6 cellular contexts compared by ENCODE assay signal in the genomic region with DNA sequence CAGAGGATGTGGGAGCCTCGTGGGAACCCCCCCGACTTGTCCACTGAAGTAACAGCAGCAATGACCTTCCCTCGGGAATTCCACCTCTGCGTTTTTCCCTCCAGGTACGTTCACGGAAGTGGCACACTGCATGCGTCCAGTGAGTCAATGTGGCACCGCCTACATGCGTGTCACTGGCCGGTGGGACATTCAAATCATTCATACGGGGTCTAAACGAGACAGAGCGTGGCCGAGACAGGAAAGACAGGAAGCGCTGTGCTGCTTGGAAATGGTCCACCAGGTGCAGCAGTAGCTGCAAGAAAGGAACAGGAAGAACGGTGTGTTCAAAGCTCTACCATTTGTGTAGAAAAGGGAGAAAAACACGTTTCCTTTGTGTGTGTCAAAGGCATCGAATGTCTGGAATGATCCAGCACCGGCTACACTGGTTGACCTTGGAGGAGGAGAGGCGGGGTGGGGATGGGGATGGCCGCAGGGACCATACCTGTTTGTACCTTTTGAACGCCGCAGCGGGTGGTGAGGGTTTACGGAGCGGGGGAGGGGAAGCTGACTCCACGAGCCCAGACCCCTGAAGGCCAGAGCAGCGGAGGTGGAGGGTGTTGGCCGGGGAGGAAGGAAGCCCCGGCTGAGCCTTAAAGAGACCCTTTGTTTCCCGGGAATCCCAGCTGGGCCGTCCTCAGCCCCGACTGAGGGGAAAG. TPM values are rescaled to one million over a fixed set of nuclear protein-coding genes. Genes with fewer than 3 reads are reported as not detected.
DNase-seq lines count a peak whose midpoint lies in the region; ATAC-seq and TF ChIP-seq lines count a peak whose summit lies in the region.

No MANE protein-coding gene starts in this region.

- DNase-seq in NAMALWA (ENCODE audit: low spot score) = peak; percentile 85
- DNase-seq in body of pancreas = peak; percentile 76 to 90 (median 84)
- DNase-seq in NCI-H524 treated with DMSO at 0.1 percent for 48 hours (lab: John Stamatoyannopoulos, UW) = no peak
- DNase-seq in NCI-H1694 treated with DMSO at 0.1 percent for 48 hours (lab: John Stamatoyannopoulos, UW) = no peak

- H3K9me3 ChIP-seq in body of pancreas (no peaks in the 10 kb centered on the region), neural cell (ENCODE audit: low read length) (no peaks in the 10 kb centered on the region)

- H3K79me2 ChIP-seq in neural cell (replicated peaks; ENCODE audit: insufficient read depth, low read length) = peaks cover 6% of the 10 kb centered on the region

- intact Hi-C loops in body of pancreas (cut with DNase I) = no loop called here

- TF ChIP-seq POLR2A in body of pancreas (IDR thresholded peaks at IDR 0.05) = peak in 2 of 3 donors; percentile 71 to 72

- TF ChIP-seq CTCF in body of pancreas (IDR thresholded peaks at IDR 0.05) = peak in 2 of 7 experiments; percentile 21 to 22
- TF ChIP-seq CTCF in neural cell (IDR thresholded peaks at IDR 0.05; ENCODE audit: poor library complexity, severe bottlenecking) = peak; percentile 44

- H3K9ac ChIP-seq in neural cell (ENCODE audit: low read length) = peak overlapping the region; percentile 69

- 5 to 11% methylated on average over 27 to 33 of the region's 33 CpGs for WGBS in body of pancreas, 2 donors

- H4K20me1 ChIP-seq in neural cell (ENCODE audit: insufficient read depth) = peaks cover 4% of the 10 kb centered on the region

- H3K27ac ChIP-seq in body of pancreas (peak overlapping the region; percentile 74 to 94 (median 91)), neural cell (ENCODE audit: low read length) (peak overlapping the region; percentile 42)

- H3K36me3 ChIP-seq in body of pancreas (replicated peaks in 1 of 2; ENCODE audit: insufficient read depth in 1 of 2, low read depth in 2 of 2) (no peaks in the 10 kb centered on the region), neural cell (ENCODE audit: insufficient read depth, low read length) (no peaks in the 10 kb centered on the region)

- H3K4me3 ChIP-seq in body of pancreas = no peak overlapping the region
- peak overlapping the region; percentile 77 for H3K4me3 ChIP-seq in neural cell (ENCODE audit: low read length)

- peak; percentile 33 for TF ChIP-seq RAD21 in neural cell (conservative IDR thresholded peaks at IDR 0.05)

- H3K27me3 ChIP-seq in body of pancreas = no peaks in the 10 kb centered on the region
- no peaks in the 10 kb centered on the region for H3K27me3 ChIP-seq in neural cell (ENCODE audit: insufficient read depth, low read depth, low read length)

- H3K4me2 ChIP-seq in neural cell (ENCODE audit: low read length) = peak overlapping the region; percentile 51

- ATAC-seq in body of pancreas = peak; percentile 25
- no peak for ATAC-seq in GM18858 (IDR thresholded peaks at IDR 0.05; ENCODE audit: unreplicated experiment)

- H2AFZ ChIP-seq in neural cell (ENCODE audit: low read depth, low read length) = peak overlapping the region; percentile 21

- H3K4me1 ChIP-seq in body of pancreas = peaks cover 44% of the 10 kb centered on the region

- TF ChIP-seq EP300 in neural cell (conservative IDR thresholded peaks at IDR 0.05; ENCODE audit: poor library complexity, severe bottlenecking) = no peak

- H3K9me2 ChIP-seq in neural cell (ENCODE audit: insufficient read depth, low read length) = no peaks in the 10 kb centered on the region

- no peaks in the 10 kb centered on the region for H3F3A ChIP-seq in neural cell (ENCODE audit: insufficient read depth, low read length, poor library complexity, severe bottlenecking)

TF ChIP-seq in neural cell, 6 proteins besides CTCF, POLR2A, EP300 and RAD21:
- TF ChIP-seq, protein P1, sequence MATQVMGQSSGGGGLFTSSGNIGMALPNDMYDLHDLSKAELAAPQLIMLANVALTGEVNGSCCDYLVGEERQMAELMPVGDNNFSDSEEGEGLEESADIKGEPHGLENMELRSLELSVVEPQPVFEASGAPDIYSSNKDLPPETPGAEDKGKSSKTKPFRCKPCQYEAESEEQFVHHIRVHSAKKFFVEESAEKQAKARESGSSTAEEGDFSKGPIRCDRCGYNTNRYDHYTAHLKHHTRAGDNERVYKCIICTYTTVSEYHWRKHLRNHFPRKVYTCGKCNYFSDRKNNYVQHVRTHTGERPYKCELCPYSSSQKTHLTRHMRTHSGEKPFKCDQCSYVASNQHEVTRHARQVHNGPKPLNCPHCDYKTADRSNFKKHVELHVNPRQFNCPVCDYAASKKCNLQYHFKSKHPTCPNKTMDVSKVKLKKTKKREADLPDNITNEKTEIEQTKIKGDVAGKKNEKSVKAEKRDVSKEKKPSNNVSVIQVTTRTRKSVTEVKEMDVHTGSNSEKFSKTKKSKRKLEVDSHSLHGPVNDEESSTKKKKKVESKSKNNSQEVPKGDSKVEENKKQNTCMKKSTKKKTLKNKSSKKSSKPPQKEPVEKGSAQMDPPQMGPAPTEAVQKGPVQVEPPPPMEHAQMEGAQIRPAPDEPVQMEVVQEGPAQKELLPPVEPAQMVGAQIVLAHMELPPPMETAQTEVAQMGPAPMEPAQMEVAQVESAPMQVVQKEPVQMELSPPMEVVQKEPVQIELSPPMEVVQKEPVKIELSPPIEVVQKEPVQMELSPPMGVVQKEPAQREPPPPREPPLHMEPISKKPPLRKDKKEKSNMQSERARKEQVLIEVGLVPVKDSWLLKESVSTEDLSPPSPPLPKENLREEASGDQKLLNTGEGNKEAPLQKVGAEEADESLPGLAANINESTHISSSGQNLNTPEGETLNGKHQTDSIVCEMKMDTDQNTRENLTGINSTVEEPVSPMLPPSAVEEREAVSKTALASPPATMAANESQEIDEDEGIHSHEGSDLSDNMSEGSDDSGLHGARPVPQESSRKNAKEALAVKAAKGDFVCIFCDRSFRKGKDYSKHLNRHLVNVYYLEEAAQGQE (IDR thresholded peaks at IDR 0.05; ENCODE audit: borderline replicate concordance) = peak; percentile 51
- TF ChIP-seq MXI1 (conservative IDR thresholded peaks at IDR 0.05; ENCODE audit: poor library complexity, severe bottlenecking) = peak; percentile 66
- TF ChIP-seq EZH2 (IDR thresholded peaks at IDR 0.05; ENCODE audit: borderline replicate concordance, insufficient read depth, low read length, poor library complexity, severe bottlenecking) = no peak
- TF ChIP-seq POLR2AphosphoS5 (IDR thresholded peaks at IDR 0.05) = peak; percentile 59
- no peak for TF ChIP-seq TAF1 (IDR thresholded peaks at IDR 0.05; ENCODE audit: low read depth)
- TF ChIP-seq SMC3 (conservative IDR thresholded peaks at IDR 0.05; ENCODE audit: poor library complexity) = peak; percentile 19

RNA-seq across cellular contexts. Expression of a gene that starts 1.7 kb away (rescaled TPM):
- total RNA-seq in body of pancreas = 100 to 1,000 TPM in 1 of 2 donors, 10 to 100 TPM in 1; 83.8 to 113 TPM
- polyA plus RNA-seq in neural cell = 36.7 and 47.3 TPM in 2 replicates
- 28.4 and 39.9 TPM in 2 replicates for polyA minus RNA-seq in neural cell

RNA-seq across cellular contexts. Expression of a gene that starts 13.1 kb away (rescaled TPM):
- total RNA-seq in body of pancreas = 10 to 100 TPM; 22.1 to 31.0 TPM
- 134 and 182 TPM in 2 replicates for polyA plus RNA-seq in neural cell
- polyA minus RNA-seq in neural cell = 60.3 and 61.8 TPM in 2 replicates

RNA-seq across cellular contexts. Expression of a gene that starts 13.5 kb away (rescaled TPM):
- 10 to 100 TPM; 20.2 to 33.0 TPM for total RNA-seq in body of pancreas
- 63.4 and 65.2 TPM in 2 replicates for polyA plus RNA-seq in neural cell
- 17.9 and 19.7 TPM in 2 replicates for polyA minus RNA-seq in neural cell

RNA-seq across cellular contexts. Expression of a gene that starts 18.2 kb away (rescaled TPM):
- total RNA-seq in body of pancreas = 10 to 100 TPM; 38.9 to 41.2 TPM
- 58.8 and 71.8 TPM in 2 replicates for polyA plus RNA-seq in neural cell
- 11.2 and 18.0 TPM in 2 replicates for polyA minus RNA-seq in neural cell

RNA-seq across cellular contexts. Expression of a gene that starts 30.9 kb away (rescaled TPM):
- total RNA-seq in body of pancreas = 10 to 100 TPM; 14.8 TPM
- 30.5 and 34.3 TPM in 2 replicates for polyA plus RNA-seq in neural cell
- 25.5 and 26.8 TPM in 2 replicates for polyA minus RNA-seq in neural cell

Comparison
In these comparisons a context has a peak if more than half of its experiments do, and no peak if none do; other contexts are left out.
1. DNase-seq: peak in NAMALWA (single experiment) and body of pancreas (4 of 4); none in NCI-H524 treated with DMSO at 0.1 percent for 48 hours (single experiment) and NCI-H1694 treated with DMSO at 0.1 percent for 48 hours (single experiment).